34 cellular contexts compared by ENCODE assay signal in the genomic region with DNA sequence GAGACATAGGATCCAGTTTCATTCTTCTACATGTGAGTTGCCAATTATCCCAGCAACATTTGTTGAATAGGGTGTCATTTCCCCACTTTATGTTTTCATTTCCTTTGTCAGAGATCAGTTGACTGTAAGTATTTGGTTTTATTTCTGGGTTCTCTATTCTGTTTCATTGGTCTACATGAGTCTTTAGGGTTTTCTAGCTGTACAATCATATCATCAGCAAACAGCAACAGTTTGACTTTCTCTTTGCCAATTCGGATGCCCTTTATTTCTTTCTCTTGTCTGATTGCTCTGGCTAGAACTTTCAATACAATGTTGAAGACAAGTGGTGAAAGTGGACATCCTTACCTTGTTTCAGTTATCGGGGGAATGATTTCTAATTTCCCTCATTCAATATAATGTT.
"Had no signal": no experiment of that assay in that cellular context is flagged by ENCODE, and none has a peak within 500 bp of the region (broad histone marks: within the 10 kb centered on the region; RNA-seq: fewer than 3 reads in every experiment).

No MANE protein-coding gene starts in this region.

- ATAC-seq: activated CD4-positive, CD25-positive, alpha-beta regulatory T cell treated with anti-CD3 and anti-CD28 coated beads, Interleukin-2, amount 50 U/mL, for 24 hours; activated CD8-positive, alpha-beta memory T cell treated with anti-CD3 and anti-CD28 coated beads, Interleukin-2, amount 10 ng/mL, durations not matched to agents 7 days and 5 days; activated T-cell treated with anti-CD3 and anti-CD28 coated beads, Interleukin-2, amount 50 U/mL, for 72 hours; activated T-helper 17 cell treated with anti-CD3 and anti-CD28 coated beads, Interleukin-2, amount 50 U/mL, for 72 hours; PC-3; WTC11 had no signal

- H3K4me1 Mint-ChIP-seq: activated CD4-positive, alpha-beta memory T cell treated with anti-CD3 and anti-CD28 coated beads, Interleukin-2, amount 10 ng/mL, durations not matched to agents 7 days and 5 days; activated CD8-positive, alpha-beta memory T cell treated with anti-CD3 and anti-CD28 coated beads, Interleukin-2, amount 10 ng/mL, durations not matched to agents 7 days and 5 days; activated T-helper 17 cell treated with anti-CD3 and anti-CD28 coated beads, Interleukin-2, amount 50 U/mL, for 72 hours; WTC11 had no signal

- H3K36me3 Mint-ChIP-seq: activated CD8-positive, alpha-beta memory T cell treated with anti-CD3 and anti-CD28 coated beads, Interleukin-2, amount 10 ng/mL, durations not matched to agents 7 days and 5 days; activated naive CD8-positive, alpha-beta T cell treated with anti-CD3 and anti-CD28 coated beads for 36 hours had no signal

- H3K27me3 Mint-ChIP-seq: activated naive CD8-positive, alpha-beta T cell treated with anti-CD3 and anti-CD28 coated beads for 36 hours; activated T-helper 17 cell treated with anti-CD3 and anti-CD28 coated beads, Interleukin-2, amount 50 U/mL, for 72 hours had no signal

- H3K27me3 ChIP-seq: brain microvascular endothelial cell, Peyer's patch had no signal

- H3K4me1 ChIP-seq: Peyer's patch had no signal

- H3K9me3 Mint-ChIP-seq: activated CD4-positive, alpha-beta memory T cell treated with anti-CD3 and anti-CD28 coated beads, Interleukin-2, amount 10 ng/mL, durations not matched to agents 7 days and 5 days; T-helper 2 cell treated with Interferon-gamma antibody and Interleukin-4, amounts not matched to agents 5 μg/mL and 100 μg/mL, for 36 hours had no signal

- H3K4me3 Mint-ChIP-seq: activated CD4-positive, alpha-beta memory T cell treated with anti-CD3 and anti-CD28 coated beads, Interleukin-2, amount 10 ng/mL, durations not matched to agents 7 days and 5 days; activated CD8-positive, alpha-beta memory T cell treated with anti-CD3 and anti-CD28 coated beads, Interleukin-2, amount 10 ng/mL, durations not matched to agents 7 days and 5 days; activated naive CD8-positive, alpha-beta T cell treated with anti-CD3 and anti-CD28 coated beads for 36 hours; activated T-cell treated with anti-CD3 and anti-CD28 coated beads, Interleukin-2, amount 50 U/mL, for 72 hours; activated T-helper 17 cell treated with anti-CD3 and anti-CD28 coated beads, Interleukin-2, amount 50 U/mL, for 72 hours; T-helper 2 cell treated with Interferon-gamma antibody and Interleukin-4, amounts not matched to agents 5 μg/mL and 100 μg/mL, for 36 hours; WTC11 had no signal

- DNase-seq: activated CD4-positive, alpha-beta memory T cell treated with anti-CD3 and anti-CD28 coated beads, Interleukin-2, amount 10 ng/mL, durations not matched to agents 7 days and 5 days; activated CD4-positive, alpha-beta T cell treated with anti-CD3 and anti-CD28 coated beads for 4 hours; activated CD8-positive, alpha-beta memory T cell treated with anti-CD3 and anti-CD28 coated beads for 24 hours; activated CD8-positive, alpha-beta memory T cell treated with anti-CD3 and anti-CD28 coated beads, Interleukin-2, amount 10 ng/mL, durations not matched to agents 7 days and 5 days; activated CD8-positive, alpha-beta memory T cell treated with anti-CD3 and anti-CD28 coated beads, Interleukin-2, amount 50 U/mL, for 48 hours; activated effector memory CD4-positive, alpha-beta T cell treated with anti-CD3 and anti-CD28 coated beads, Interleukin-2, amount 50 U/mL, for 16 hours; activated naive CD4-positive, alpha-beta T cell; activated naive CD4-positive, alpha-beta T cell treated with anti-CD3 and anti-CD28 coated beads, Interleukin-2, amount 50 U/mL, for 16 hours; activated naive CD8-positive, alpha-beta T cell treated with anti-CD3 and anti-CD28 coated beads for 36 hours; activated T-cell treated with anti-CD3 and anti-CD28 coated beads, Interleukin-2, amount 50 U/mL, for 72 hours; amniotic stem cell; aorta; brain microvascular endothelial cell; KG1; MM.1S; MV-4-11; NCI-H1092; NCI-H1436 treated with DMSO at 0.1 percent for 48 hours; NCI-H1694 treated with DMSO at 0.1 percent for 48 hours; NCI-H2029; NCI-H345; NCI-H510A; NCI-H526; NCI-H748 treated with DMSO at 0.1 percent for 48 hours; NK-92 treated with Interleukin-12 subunit alpha and Interleukin-12 subunit beta, amount 100 ng/mL, for 24 hours; PC-3; Peyer's patch; RPMI8226; SIG-M5; SW 1271 had no signal

- H3K36me3 ChIP-seq: brain microvascular endothelial cell, Peyer's patch had no signal

- H3K4me3 ChIP-seq: Peyer's patch had no signal

- H3K27ac Mint-ChIP-seq: activated CD4-positive, alpha-beta memory T cell treated with anti-CD3 and anti-CD28 coated beads, Interleukin-2, amount 10 ng/mL, durations not matched to agents 7 days and 5 days; activated CD8-positive, alpha-beta memory T cell treated with anti-CD3 and anti-CD28 coated beads, Interleukin-2, amount 10 ng/mL, durations not matched to agents 7 days and 5 days; activated naive CD8-positive, alpha-beta T cell treated with anti-CD3 and anti-CD28 coated beads for 36 hours; activated T-cell treated with anti-CD3 and anti-CD28 coated beads, Interleukin-2, amount 50 U/mL, for 72 hours; activated T-helper 17 cell treated with anti-CD3 and anti-CD28 coated beads, Interleukin-2, amount 50 U/mL, for 72 hours; T-helper 2 cell treated with Interferon-gamma antibody and Interleukin-4, amounts not matched to agents 5 μg/mL and 100 μg/mL, for 36 hours; WTC11 had no signal

- H3K9me3 ChIP-seq: Peyer's patch had no signal

- H3K27ac ChIP-seq: brain microvascular endothelial cell, Peyer's patch had no signal
